In genomic region chr11:27392715-27393114, GRCh38 we compare ENCODE assay signal across 8 cellular contexts. TPM values are rescaled to one million over a fixed set of nuclear protein-coding genes. Genes with fewer than 3 reads are reported as not detected.
DNase-seq lines count a peak whose midpoint lies in the region; ATAC-seq and TF ChIP-seq lines count a peak whose summit lies in the region.

No MANE protein-coding gene starts in this region.

- H3K36me3 ChIP-seq in Caco-2 (ENCODE audit: control insufficient read depth, insufficient read depth, low read length) = no peaks in the 10 kb centered on the region
- H3K36me3 ChIP-seq in Panc1 (ENCODE audit: control insufficient read depth, insufficient read depth, low read length) = no peaks in the 10 kb centered on the region

- BruUV-seq in Caco-2 (replicated peaks; lab: Mats Ljungman, UMichigan) (no TSS peak), Panc1 (replicated peaks; lab: Mats Ljungman, UMichigan) (no TSS peak)

- H3K27ac ChIP-seq in Panc1 (ENCODE audit: low read length) = peak overlapping the region; percentile 65

- POLR2A ChIA-PET in Caco-2 (lab: Charles Lee) (interaction anchor here (1.4 kb wide), 1 partner anchor 80 kb away, joined by 5 read pairs; the partner anchor contains the start of gene LGR4), Panc1 (lab: Charles Lee) (no interaction called here)

- H3K4me1 ChIP-seq in Caco-2 (peaks cover 92% of the 10 kb centered on the region), Panc1 (ENCODE audit: control insufficient read depth, insufficient read depth, low read length) (peaks cover 86% of the 10 kb centered on the region)

- ATAC-seq in Panc1 (no peak), HG03520 (IDR thresholded peaks at IDR 0.05; ENCODE audit: unreplicated experiment) (no peak)

- H3K4me3 ChIP-seq in Caco-2 (ENCODE audit: low read depth, low read length) = no peak overlapping the region
- no peak overlapping the region for H3K4me3 ChIP-seq in Panc1 (ENCODE audit: low read depth in 2 of 2, low read length in 2 of 2)

- no peaks in the 10 kb centered on the region for H3K9me3 ChIP-seq in Caco-2
- no peaks in the 10 kb centered on the region for H3K9me3 ChIP-seq in Panc1 (ENCODE audit: control insufficient read depth, insufficient read depth, low read depth, low read length)

- no peaks in the 10 kb centered on the region for H3K27me3 ChIP-seq in Caco-2 (replicated peaks; ENCODE audit: control insufficient read depth, insufficient read depth, low read length)
- H3K27me3 ChIP-seq in Panc1 (ENCODE audit: control insufficient read depth, insufficient read depth, low read length) = no peaks in the 10 kb centered on the region

- in situ Hi-C loops in Panc1 (cut with HindIII; ENCODE audit: low pct_unique_long_range_greater_than_20kb, low sequenced_read_pairs) = no loop called here

- H3K27ac Mint-ChIP-seq in Caco-2 (ENCODE audit: unreplicated experiment) (peak overlapping the region; percentile 97), neural crest cell (ENCODE audit: unreplicated experiment) (peak overlapping the region; percentile 31)

- CTCF ChIA-PET in Caco-2 (lab: Charles Lee) = no interaction called here
- CTCF ChIA-PET in Panc1 (lab: Charles Lee) = no interaction called here

- H3K4me3 Mint-ChIP-seq in Caco-2 (ENCODE audit: unreplicated experiment) (peak overlapping the region; percentile 22), neural crest cell (peak overlapping the region; percentile 61)

- no peaks in the 10 kb centered on the region for H3K9me3 Mint-ChIP-seq in Caco-2 (ENCODE audit: unreplicated experiment)
- H3K9me3 Mint-ChIP-seq in neural crest cell = no peaks in the 10 kb centered on the region

- intact Hi-C loops in Caco-2 (cut with micrococcal nuclease; ENCODE audit: unreplicated experiment) = loop anchor here (1.0 to 2.0 kb wide), 3 partner anchors 52 to 80 kb away; partner anchors contain the start of gene LGR4
- intact Hi-C loops in Panc1 (cut with micrococcal nuclease; ENCODE audit: unreplicated experiment) = no loop called here

- DNase-seq in Caco-2 (peak; percentile 51 to 67), Panc1 (ENCODE audit: low read depth, low spot score) (no peak), fibroblast of gingiva (ENCODE audit: low read depth) (peak; percentile 14), neural crest cell (ENCODE audit: low read depth, low spot score) (no peak), nucleus accumbens (lab: John Stamatoyannopoulos, UW) (no peak), NCI-H2196 treated with DMSO at 0.1 percent for 48 hours (lab: John Stamatoyannopoulos, UW; ENCODE audit: unreplicated experiment) (no peak), germinal center (ENCODE audit: low spot score) (no peak)

- H3K36me3 Mint-ChIP-seq in Caco-2 (ENCODE audit: insufficient read depth, unreplicated experiment) (peaks cover 9% of the 10 kb centered on the region), neural crest cell (ENCODE audit: low read depth) (no peaks in the 10 kb centered on the region)

- H3K4me1 Mint-ChIP-seq in Caco-2 (ENCODE audit: low read depth, unreplicated experiment) = peaks cover 56% of the 10 kb centered on the region
- peaks cover 85% of the 10 kb centered on the region for H3K4me1 Mint-ChIP-seq in neural crest cell

- H3K27me3 Mint-ChIP-seq in Caco-2 (ENCODE audit: insufficient read depth, unreplicated experiment) = no peaks in the 10 kb centered on the region
- H3K27me3 Mint-ChIP-seq in neural crest cell (ENCODE audit: low read depth) = no peaks in the 10 kb centered on the region

- TF ChIP-seq CTCF in Caco-2 (IDR thresholded peaks at IDR 0.05; ENCODE audit: insufficient read depth in 1 of 2, low read depth in 1 of 2, low read length in 1 of 2, severe bottlenecking in 1 of 2, unreplicated experiment in 1 of 2) (no peak), Panc1 (IDR thresholded peaks at IDR 0.05) (no peak), neural crest cell (conservative IDR thresholded peaks at IDR 0.05) (no peak)

RNA-seq across cellular contexts. Expression of gene CCDC34, which starts 29.7 kb away (rescaled TPM):
- 25.0 and 25.7 TPM in 2 replicates for total RNA-seq in Caco-2 (2022)
- total RNA-seq in Panc1 (2021; ENCODE audit: unreplicated experiment) = 28.3 TPM
- 21.2 TPM for polyA plus RNA-seq in Panc1 (2012; ENCODE audit: insufficient read length)
- total RNA-seq in neural crest cell = 38.6 and 39.4 TPM in 2 replicates

Comparison
In these comparisons a context has a peak if more than half of its experiments do, and no peak if none do; other contexts are left out.
1. DNase-seq: peak in Caco-2 (2 of 2) and fibroblast of gingiva (single experiment); none in Panc1 (single experiment), neural crest cell (single experiment), nucleus accumbens (0 of 56), NCI-H2196 treated with DMSO at 0.1 percent for 48 hours (single experiment) and germinal center (single experiment).